In the genomic region with DNA sequence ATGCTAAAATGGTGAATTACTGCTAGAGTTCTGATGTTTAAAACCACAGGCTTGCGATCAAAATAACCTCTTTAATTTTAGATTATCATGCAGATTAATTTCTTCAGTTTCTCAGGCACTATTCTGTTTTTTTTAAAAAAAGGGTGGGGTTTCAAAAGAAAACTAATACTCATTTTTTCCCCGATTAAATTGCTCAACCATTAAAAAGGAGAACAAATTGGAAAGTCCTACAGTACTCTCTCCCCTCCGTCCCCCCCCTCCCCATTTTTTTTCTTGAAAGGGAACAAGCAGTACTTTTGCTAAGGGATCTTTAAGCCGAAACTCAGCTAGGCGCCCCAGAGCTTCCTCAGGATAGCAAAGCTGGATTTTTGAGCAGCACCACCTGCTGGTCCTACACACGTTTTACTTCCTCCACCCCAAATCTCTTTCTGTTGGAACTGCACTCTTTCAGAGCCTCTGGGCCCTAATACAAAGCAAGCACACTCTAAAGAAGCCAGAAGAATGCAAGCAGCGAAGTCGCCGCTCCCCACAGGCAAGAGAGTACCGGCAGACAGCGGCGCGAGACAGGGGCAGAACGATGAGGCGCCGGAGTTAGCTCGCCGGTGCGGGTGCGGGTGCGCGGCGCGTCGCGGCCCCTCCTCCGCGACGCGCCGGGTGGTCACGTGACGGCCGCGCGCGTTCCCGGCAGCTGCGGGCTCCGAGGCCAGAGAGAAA, we compare ENCODE assay signal across 1 cellular context.
TF ChIP-seq lines count a peak whose summit lies in the region.

A gene with protein sequence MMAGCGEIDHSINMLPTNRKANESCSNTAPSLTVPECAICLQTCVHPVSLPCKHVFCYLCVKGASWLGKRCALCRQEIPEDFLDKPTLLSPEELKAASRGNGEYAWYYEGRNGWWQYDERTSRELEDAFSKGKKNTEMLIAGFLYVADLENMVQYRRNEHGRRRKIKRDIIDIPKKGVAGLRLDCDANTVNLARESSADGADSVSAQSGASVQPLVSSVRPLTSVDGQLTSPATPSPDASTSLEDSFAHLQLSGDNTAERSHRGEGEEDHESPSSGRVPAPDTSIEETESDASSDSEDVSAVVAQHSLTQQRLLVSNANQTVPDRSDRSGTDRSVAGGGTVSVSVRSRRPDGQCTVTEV (plus strand): TSS at position 687 of the 714 bp plus-strand sequence. CDS start 13,475 bp downstream, outside the sequence.

TF ChIP-seq in HepG2, 621 proteins besides CTCF, POLR2A, EP300 and RAD21 (continued from another document and continues in another):
- TF ChIP-seq, protein P1, sequence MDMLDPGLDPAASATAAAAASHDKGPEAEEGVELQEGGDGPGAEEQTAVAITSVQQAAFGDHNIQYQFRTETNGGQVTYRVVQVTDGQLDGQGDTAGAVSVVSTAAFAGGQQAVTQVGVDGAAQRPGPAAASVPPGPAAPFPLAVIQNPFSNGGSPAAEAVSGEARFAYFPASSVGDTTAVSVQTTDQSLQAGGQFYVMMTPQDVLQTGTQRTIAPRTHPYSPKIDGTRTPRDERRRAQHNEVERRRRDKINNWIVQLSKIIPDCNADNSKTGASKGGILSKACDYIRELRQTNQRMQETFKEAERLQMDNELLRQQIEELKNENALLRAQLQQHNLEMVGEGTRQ (IDR thresholded peaks at IDR 0.05; ENCODE audit: low read depth, low read length) = peak; percentile 93
- TF ChIP-seq, protein P1 (CRISPR knock-in tag; IDR thresholded peaks at IDR 0.05; ENCODE audit: borderline replicate concordance) = no peak
- TF ChIP-seq ZZZ3 (CRISPR knock-in tag; IDR thresholded peaks at IDR 0.05; ENCODE audit: borderline replicate concordance) (no peak), ZKSCAN8 (CRISPR knock-in tag; IDR thresholded peaks at IDR 0.05; ENCODE audit: borderline replicate concordance) (0 out of 2 replicates have a peak, but pooled peaks have one; percentile 36), YY1 (IDR thresholded peaks at IDR 0.05; ENCODE audit: insufficient read depth, insufficient replicate concordance, low read depth, low read length) (no peak), DPF2 (CRISPR knock-in tag; IDR thresholded peaks at IDR 0.05; ENCODE audit: borderline replicate concordance, low read depth) (no peak), NONO (IDR thresholded peaks at IDR 0.05) (no peak), NONO (CRISPR knock-in tag; conservative IDR thresholded peaks at IDR 0.05) (0 out of 2 replicates have a peak, but pooled peaks have one; percentile 74), CHD2 (IDR thresholded peaks at IDR 0.05; ENCODE audit: low read depth, low read length) (peak; percentile 3; the same call in 1 of the 2 replicates), ZNF460 (CRISPR knock-in tag; IDR thresholded peaks at IDR 0.05; ENCODE audit: borderline replicate concordance) (no peak), REL (CRISPR knock-in tag; conservative IDR thresholded peaks at IDR 0.05) (0 out of 2 replicates have a peak, but pooled peaks have one; percentile 5), LCORL (IDR thresholded peaks at IDR 0.05) (peak; percentile 34; the same call in 1 of the 2 replicates), LCORL (CRISPR knock-in tag; IDR thresholded peaks at IDR 0.05) (no peak), ZNF354B (CRISPR knock-in tag; IDR thresholded peaks at IDR 0.05) (0 out of 2 replicates have a peak, but pooled peaks have one; percentile 48), ATF7 (IDR thresholded peaks at IDR 0.05) (no peak), ATF7 (CRISPR knock-in tag; IDR thresholded peaks at IDR 0.05) (peak; percentile 31; the same call in 1 of the 2 replicates), ARNTL (CRISPR knock-in tag; IDR thresholded peaks at IDR 0.05) (no peak; the same call in 1 of the 2 replicates), KLF9 (CRISPR knock-in tag; IDR thresholded peaks at IDR 0.05; ENCODE audit: low read depth) (no peak), TEAD3 (CRISPR knock-in tag; optimal IDR thresholded peaks at IDR 0.05; ENCODE audit: borderline replicate concordance) (peak; percentile 16), IRF2 (CRISPR knock-in tag; IDR thresholded peaks at IDR 0.05) (peak; percentile 64; the same call in 1 of the 2 replicates), ZNF263 (CRISPR knock-in tag; IDR thresholded peaks at IDR 0.05) (no peak), ZMYM4 (CRISPR knock-in tag; IDR thresholded peaks at IDR 0.05) (peak; percentile 12; the same call in 1 of the 2 replicates), ZNF264 (CRISPR knock-in tag; IDR thresholded peaks at IDR 0.05) (peak; percentile 16; the same call in 1 of the 2 replicates), GATAD2A (CRISPR knock-in tag; IDR thresholded peaks at IDR 0.05) (peak; percentile 52; the same call in 1 of the 2 replicates)
- TF ChIP-seq, protein P2, sequence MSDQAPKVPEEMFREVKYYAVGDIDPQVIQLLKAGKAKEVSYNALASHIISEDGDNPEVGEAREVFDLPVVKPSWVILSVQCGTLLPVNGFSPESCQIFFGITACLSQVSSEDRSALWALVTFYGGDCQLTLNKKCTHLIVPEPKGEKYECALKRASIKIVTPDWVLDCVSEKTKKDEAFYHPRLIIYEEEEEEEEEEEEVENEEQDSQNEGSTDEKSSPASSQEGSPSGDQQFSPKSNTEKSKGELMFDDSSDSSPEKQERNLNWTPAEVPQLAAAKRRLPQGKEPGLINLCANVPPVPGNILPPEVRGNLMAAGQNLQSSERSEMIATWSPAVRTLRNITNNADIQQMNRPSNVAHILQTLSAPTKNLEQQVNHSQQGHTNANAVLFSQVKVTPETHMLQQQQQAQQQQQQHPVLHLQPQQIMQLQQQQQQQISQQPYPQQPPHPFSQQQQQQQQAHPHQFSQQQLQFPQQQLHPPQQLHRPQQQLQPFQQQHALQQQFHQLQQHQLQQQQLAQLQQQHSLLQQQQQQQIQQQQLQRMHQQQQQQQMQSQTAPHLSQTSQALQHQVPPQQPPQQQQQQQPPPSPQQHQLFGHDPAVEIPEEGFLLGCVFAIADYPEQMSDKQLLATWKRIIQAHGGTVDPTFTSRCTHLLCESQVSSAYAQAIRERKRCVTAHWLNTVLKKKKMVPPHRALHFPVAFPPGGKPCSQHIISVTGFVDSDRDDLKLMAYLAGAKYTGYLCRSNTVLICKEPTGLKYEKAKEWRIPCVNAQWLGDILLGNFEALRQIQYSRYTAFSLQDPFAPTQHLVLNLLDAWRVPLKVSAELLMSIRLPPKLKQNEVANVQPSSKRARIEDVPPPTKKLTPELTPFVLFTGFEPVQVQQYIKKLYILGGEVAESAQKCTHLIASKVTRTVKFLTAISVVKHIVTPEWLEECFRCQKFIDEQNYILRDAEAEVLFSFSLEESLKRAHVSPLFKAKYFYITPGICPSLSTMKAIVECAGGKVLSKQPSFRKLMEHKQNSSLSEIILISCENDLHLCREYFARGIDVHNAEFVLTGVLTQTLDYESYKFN (CRISPR knock-in tag; conservative IDR thresholded peaks at IDR 0.05) = no peak
- TF ChIP-seq, protein P3, sequence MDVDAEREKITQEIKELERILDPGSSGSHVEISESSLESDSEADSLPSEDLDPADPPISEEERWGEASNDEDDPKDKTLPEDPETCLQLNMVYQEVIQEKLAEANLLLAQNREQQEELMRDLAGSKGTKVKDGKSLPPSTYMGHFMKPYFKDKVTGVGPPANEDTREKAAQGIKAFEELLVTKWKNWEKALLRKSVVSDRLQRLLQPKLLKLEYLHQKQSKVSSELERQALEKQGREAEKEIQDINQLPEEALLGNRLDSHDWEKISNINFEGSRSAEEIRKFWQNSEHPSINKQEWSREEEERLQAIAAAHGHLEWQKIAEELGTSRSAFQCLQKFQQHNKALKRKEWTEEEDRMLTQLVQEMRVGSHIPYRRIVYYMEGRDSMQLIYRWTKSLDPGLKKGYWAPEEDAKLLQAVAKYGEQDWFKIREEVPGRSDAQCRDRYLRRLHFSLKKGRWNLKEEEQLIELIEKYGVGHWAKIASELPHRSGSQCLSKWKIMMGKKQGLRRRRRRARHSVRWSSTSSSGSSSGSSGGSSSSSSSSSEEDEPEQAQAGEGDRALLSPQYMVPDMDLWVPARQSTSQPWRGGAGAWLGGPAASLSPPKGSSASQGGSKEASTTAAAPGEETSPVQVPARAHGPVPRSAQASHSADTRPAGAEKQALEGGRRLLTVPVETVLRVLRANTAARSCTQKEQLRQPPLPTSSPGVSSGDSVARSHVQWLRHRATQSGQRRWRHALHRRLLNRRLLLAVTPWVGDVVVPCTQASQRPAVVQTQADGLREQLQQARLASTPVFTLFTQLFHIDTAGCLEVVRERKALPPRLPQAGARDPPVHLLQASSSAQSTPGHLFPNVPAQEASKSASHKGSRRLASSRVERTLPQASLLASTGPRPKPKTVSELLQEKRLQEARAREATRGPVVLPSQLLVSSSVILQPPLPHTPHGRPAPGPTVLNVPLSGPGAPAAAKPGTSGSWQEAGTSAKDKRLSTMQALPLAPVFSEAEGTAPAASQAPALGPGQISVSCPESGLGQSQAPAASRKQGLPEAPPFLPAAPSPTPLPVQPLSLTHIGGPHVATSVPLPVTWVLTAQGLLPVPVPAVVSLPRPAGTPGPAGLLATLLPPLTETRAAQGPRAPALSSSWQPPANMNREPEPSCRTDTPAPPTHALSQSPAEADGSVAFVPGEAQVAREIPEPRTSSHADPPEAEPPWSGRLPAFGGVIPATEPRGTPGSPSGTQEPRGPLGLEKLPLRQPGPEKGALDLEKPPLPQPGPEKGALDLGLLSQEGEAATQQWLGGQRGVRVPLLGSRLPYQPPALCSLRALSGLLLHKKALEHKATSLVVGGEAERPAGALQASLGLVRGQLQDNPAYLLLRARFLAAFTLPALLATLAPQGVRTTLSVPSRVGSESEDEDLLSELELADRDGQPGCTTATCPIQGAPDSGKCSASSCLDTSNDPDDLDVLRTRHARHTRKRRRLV (CRISPR knock-in tag; IDR thresholded peaks at IDR 0.05) = peak; percentile 3; the same call in 1 of the 2 replicates
- TF ChIP-seq, protein P4, sequence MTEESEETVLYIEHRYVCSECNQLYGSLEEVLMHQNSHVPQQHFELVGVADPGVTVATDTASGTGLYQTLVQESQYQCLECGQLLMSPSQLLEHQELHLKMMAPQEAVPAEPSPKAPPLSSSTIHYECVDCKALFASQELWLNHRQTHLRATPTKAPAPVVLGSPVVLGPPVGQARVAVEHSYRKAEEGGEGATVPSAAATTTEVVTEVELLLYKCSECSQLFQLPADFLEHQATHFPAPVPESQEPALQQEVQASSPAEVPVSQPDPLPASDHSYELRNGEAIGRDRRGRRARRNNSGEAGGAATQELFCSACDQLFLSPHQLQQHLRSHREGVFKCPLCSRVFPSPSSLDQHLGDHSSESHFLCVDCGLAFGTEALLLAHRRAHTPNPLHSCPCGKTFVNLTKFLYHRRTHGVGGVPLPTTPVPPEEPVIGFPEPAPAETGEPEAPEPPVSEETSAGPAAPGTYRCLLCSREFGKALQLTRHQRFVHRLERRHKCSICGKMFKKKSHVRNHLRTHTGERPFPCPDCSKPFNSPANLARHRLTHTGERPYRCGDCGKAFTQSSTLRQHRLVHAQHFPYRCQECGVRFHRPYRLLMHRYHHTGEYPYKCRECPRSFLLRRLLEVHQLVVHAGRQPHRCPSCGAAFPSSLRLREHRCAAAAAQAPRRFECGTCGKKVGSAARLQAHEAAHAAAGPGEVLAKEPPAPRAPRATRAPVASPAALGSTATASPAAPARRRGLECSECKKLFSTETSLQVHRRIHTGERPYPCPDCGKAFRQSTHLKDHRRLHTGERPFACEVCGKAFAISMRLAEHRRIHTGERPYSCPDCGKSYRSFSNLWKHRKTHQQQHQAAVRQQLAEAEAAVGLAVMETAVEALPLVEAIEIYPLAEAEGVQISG (CRISPR knock-in tag; IDR thresholded peaks at IDR 0.05) = peak; percentile 76; the same call in 1 of the 2 replicates
- TF ChIP-seq, protein P5, sequence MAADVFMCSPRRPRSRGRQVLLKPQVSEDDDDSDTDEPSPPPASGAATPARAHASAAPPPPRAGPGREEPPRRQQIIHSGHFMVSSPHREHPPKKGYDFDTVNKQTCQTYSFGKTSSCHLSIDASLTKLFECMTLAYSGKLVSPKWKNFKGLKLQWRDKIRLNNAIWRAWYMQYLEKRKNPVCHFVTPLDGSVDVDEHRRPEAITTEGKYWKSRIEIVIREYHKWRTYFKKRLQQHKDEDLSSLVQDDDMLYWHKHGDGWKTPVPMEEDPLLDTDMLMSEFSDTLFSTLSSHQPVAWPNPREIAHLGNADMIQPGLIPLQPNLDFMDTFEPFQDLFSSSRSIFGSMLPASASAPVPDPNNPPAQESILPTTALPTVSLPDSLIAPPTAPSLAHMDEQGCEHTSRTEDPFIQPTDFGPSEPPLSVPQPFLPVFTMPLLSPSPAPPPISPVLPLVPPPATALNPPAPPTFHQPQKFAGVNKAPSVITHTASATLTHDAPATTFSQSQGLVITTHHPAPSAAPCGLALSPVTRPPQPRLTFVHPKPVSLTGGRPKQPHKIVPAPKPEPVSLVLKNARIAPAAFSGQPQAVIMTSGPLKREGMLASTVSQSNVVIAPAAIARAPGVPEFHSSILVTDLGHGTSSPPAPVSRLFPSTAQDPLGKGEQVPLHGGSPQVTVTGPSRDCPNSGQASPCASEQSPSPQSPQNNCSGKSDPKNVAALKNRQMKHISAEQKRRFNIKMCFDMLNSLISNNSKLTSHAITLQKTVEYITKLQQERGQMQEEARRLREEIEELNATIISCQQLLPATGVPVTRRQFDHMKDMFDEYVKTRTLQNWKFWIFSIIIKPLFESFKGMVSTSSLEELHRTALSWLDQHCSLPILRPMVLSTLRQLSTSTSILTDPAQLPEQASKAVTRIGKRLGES (CRISPR knock-in tag; IDR thresholded peaks at IDR 0.05; ENCODE audit: borderline replicate concordance) = 0 out of 2 replicates have a peak, but pooled peaks have one; percentile 35
- TF ChIP-seq, protein P6, sequence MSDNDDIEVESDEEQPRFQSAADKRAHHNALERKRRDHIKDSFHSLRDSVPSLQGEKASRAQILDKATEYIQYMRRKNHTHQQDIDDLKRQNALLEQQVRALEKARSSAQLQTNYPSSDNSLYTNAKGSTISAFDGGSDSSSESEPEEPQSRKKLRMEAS (IDR thresholded peaks at IDR 0.05) = peak; percentile 59; the same call in 1 of the 2 replicates
- TF ChIP-seq, protein P7, sequence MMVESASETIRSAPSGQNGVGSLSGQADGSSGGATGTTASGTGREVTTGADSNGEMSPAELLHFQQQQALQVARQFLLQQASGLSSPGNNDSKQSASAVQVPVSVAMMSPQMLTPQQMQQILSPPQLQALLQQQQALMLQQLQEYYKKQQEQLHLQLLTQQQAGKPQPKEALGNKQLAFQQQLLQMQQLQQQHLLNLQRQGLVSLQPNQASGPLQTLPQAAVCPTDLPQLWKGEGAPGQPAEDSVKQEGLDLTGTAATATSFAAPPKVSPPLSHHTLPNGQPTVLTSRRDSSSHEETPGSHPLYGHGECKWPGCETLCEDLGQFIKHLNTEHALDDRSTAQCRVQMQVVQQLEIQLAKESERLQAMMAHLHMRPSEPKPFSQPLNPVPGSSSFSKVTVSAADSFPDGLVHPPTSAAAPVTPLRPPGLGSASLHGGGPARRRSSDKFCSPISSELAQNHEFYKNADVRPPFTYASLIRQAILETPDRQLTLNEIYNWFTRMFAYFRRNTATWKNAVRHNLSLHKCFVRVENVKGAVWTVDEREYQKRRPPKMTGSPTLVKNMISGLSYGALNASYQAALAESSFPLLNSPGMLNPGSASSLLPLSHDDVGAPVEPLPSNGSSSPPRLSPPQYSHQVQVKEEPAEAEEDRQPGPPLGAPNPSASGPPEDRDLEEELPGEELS (CRISPR knock-in tag; IDR thresholded peaks at IDR 0.05) = no peak
- TF ChIP-seq, protein P8, sequence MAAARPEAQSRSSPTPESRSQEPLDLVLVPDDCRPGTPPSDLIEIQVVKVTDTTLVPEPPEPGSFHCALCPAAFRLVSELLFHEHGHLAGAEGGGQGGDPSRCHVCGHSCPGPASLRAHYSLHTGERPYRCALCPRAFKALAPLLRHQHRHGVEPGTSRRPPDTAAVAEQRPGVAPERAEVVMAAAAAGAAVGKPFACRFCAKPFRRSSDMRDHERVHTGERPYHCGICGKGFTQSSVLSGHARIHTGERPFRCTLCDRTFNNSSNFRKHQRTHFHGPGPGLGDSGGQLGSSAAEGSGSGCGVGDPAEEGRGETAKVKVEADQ (CRISPR knock-in tag; IDR thresholded peaks at IDR 0.05; ENCODE audit: borderline replicate concordance) = no peak
